In genomic region chr18:52992041-52992440, GRCh38 we compare ENCODE assay signal across 11 cellular contexts.
DNase-seq lines count a peak whose midpoint lies in the region; ATAC-seq and TF ChIP-seq lines count a peak whose summit lies in the region.
"Had no signal": no experiment of that assay in that cellular context is flagged by ENCODE, and none has a peak within 500 bp of the region (broad histone marks: within the 10 kb centered on the region; RNA-seq: fewer than 3 reads in every experiment).

No MANE protein-coding gene starts in this region.

- H3K27me3 Mint-ChIP-seq in CD8-positive, alpha-beta memory T cell: no peaks in the 10 kb centered on the region
- H3K27me3 Mint-ChIP-seq: CD4-positive, CD25-positive, alpha-beta regulatory T cell had no signal

- no peaks in the 10 kb centered on the region for H3K27me3 ChIP-seq in BE2C
- no peaks in the 10 kb centered on the region for H3K27me3 ChIP-seq in CD8-positive, alpha-beta memory T cell (ENCODE audit: insufficient read depth, low read length, poor library complexity, severe bottlenecking)
- H3K27me3 ChIP-seq: adrenal gland, transverse colon had no signal

- peak; percentile 30; the same call in 1 of the 2 replicates for TF ChIP-seq CTCF in BE2C (IDR thresholded peaks at IDR 0.05; ENCODE audit: low read depth, low read length)

- H3K27ac ChIP-seq in CD8-positive, alpha-beta memory T cell (ENCODE audit: low read depth, low read length): no peak overlapping the region
- H3K27ac ChIP-seq: adrenal gland, transverse colon had no signal

- DNase-seq in BE2C (peak; percentile 9), H4 (ENCODE audit: low spot score) (peak; percentile 16), OCI-M1 (lab: John Stamatoyannopoulos, UW) (peak; percentile 37), iPS DF 4.7 (ENCODE audit: extremely low read depth, low spot score) (peak; percentile 41)
- no peak for DNase-seq in stimulated activated CD8-positive, alpha-beta memory T cell treated with anti-CD3 and anti-CD28 coated beads, Interleukin-4, amount 100 ng/mL, for 48 hours
- no peak for DNase-seq in CD8-positive, alpha-beta memory T cell
- DNase-seq: adrenal gland; CD4-positive, CD25-positive, alpha-beta regulatory T cell; transverse colon had no signal

- no peaks in the 10 kb centered on the region for H3K4me1 ChIP-seq in BE2C
- H3K4me1 ChIP-seq in CD8-positive, alpha-beta memory T cell (ENCODE audit: insufficient read depth, low read length): no peaks in the 10 kb centered on the region
- H3K4me1 ChIP-seq: adrenal gland, transverse colon had no signal

- H3K4me1 Mint-ChIP-seq in CD8-positive, alpha-beta memory T cell: no peaks in the 10 kb centered on the region
- H3K4me1 Mint-ChIP-seq: CD4-positive, CD25-positive, alpha-beta regulatory T cell had no signal

- H3K4me3 ChIP-seq in BE2C (ENCODE audit: low read depth, low read length): no peak overlapping the region
- H3K4me3 ChIP-seq in CD8-positive, alpha-beta memory T cell (ENCODE audit: low read length): no peak overlapping the region
- H3K4me3 ChIP-seq: adrenal gland, transverse colon had no signal

- no peak overlapping the region for H3K27ac Mint-ChIP-seq in CD8-positive, alpha-beta memory T cell
- H3K27ac Mint-ChIP-seq: CD4-positive, CD25-positive, alpha-beta regulatory T cell had no signal

- H3K9me3 ChIP-seq in BE2C: no peaks in the 10 kb centered on the region
- no peaks in the 10 kb centered on the region for H3K9me3 ChIP-seq in CD8-positive, alpha-beta memory T cell (ENCODE audit: low read length)
- H3K9me3 ChIP-seq: adrenal gland, transverse colon had no signal

- ATAC-seq in HG03139 (IDR thresholded peaks at IDR 0.05; ENCODE audit: unreplicated experiment) (no peak), HG02885 (IDR thresholded peaks at IDR 0.05; ENCODE audit: poor library complexity, unreplicated experiment) (no peak)

- H3K4me3 Mint-ChIP-seq in CD8-positive, alpha-beta memory T cell: no peak overlapping the region
- H3K4me3 Mint-ChIP-seq: CD4-positive, CD25-positive, alpha-beta regulatory T cell had no signal

- peaks cover 2 to 20% (median 4%) of the 10 kb centered on the region in 5 donors for H3K9me3 Mint-ChIP-seq in CD8-positive, alpha-beta memory T cell

- POLR2A ChIA-PET in CD8-positive, alpha-beta memory T cell (lab: Charles Lee): no interaction called here

- H3K36me3 Mint-ChIP-seq in CD8-positive, alpha-beta memory T cell: no peaks in the 10 kb centered on the region
- H3K36me3 Mint-ChIP-seq: CD4-positive, CD25-positive, alpha-beta regulatory T cell had no signal

- H3K36me3 ChIP-seq in BE2C: no peaks in the 10 kb centered on the region
- H3K36me3 ChIP-seq in CD8-positive, alpha-beta memory T cell (ENCODE audit: insufficient read depth, low read length): no peaks in the 10 kb centered on the region
- H3K36me3 ChIP-seq: adrenal gland, transverse colon had no signal

- CTCF ChIA-PET in CD8-positive, alpha-beta memory T cell (lab: Charles Lee): no interaction called here

Comparison
In these comparisons a context has a peak if more than half of its experiments do, and no peak if none do; other contexts are left out.
1. DNase-seq: peak in BE2C (single experiment), H4 (single experiment), OCI-M1 (single experiment) and iPS DF 4.7 (single experiment); none in stimulated activated CD8-positive, alpha-beta memory T cell treated with anti-CD3 and anti-CD28 coated beads, Interleukin-4, amount 100 ng/mL, for 48 hours (single experiment) and CD8-positive, alpha-beta memory T cell (0 of 5).